In genomic region chr15:64089553-64090280, GRCh38 we compare ENCODE assay signal across 11 cellular contexts. TPM values are rescaled to one million over a fixed set of nuclear protein-coding genes. Genes with fewer than 3 reads are reported as not detected.
DNase-seq lines count a peak whose midpoint lies in the region; ATAC-seq and TF ChIP-seq lines count a peak whose summit lies in the region.
"Had no signal": no experiment of that assay in that cellular context is flagged by ENCODE, and none has a peak within 500 bp of the region (broad histone marks: within the 10 kb centered on the region; RNA-seq: fewer than 3 reads in every experiment).

No MANE protein-coding gene starts in this region.

- H3K9me3 Mint-ChIP-seq in activated B cell treated with CpG ODN at 0.5 μM for 24 hours, result no peaks in the 10 kb centered on the region
- no peaks in the 10 kb centered on the region for H3K9me3 Mint-ChIP-seq in nephron

- DNase-seq in activated B cell treated with CpG ODN at 0.5 μM for 24 hours, result no peak
- no peak for DNase-seq in stimulated activated CD4-positive, alpha-beta T cell treated with anti-CD3 and anti-CD28 coated beads, Interleukin-1b, Interleukin-23, amount 100 ng/mL, for 48 hours
- DNase-seq in HEK293T (ENCODE audit: extremely low spot score), result no peak
- DNase-seq: activated effector memory CD4-positive, alpha-beta T cell treated with anti-CD3 and anti-CD28 coated beads, Interleukin-2, amount 50 U/mL, for 16 hours; central memory CD4-positive, alpha-beta T cell; stimulated activated CD4-positive, alpha-beta T cell treated with anti-CD3 and anti-CD28 coated beads, Interleukin-4, amount 100 ng/mL, for 1 hour had no signal

- TF ChIP-seq CTCF in activated B cell treated with CpG ODN at 0.5 μM for 24 hours (IDR thresholded peaks at IDR 0.05), result no peak
- no peak for TF ChIP-seq CTCF in nephron (IDR thresholded peaks at IDR 0.05; ENCODE audit: unreplicated experiment in 3 of 3)

- ATAC-seq in HG03432 (IDR thresholded peaks at IDR 0.05; ENCODE audit: unreplicated experiment) (peak; percentile 28), activated B cell treated with CpG ODN at 0.5 μM for 24 hours (ENCODE audit: low read depth) (peak; percentile 49), HG02870 (IDR thresholded peaks at IDR 0.05; ENCODE audit: unreplicated experiment) (no peak), HG03039 (IDR thresholded peaks at IDR 0.05; ENCODE audit: unreplicated experiment) (no peak)

- H3K4me1 Mint-ChIP-seq in activated B cell treated with CpG ODN at 0.5 μM for 24 hours (peaks cover 69% of the 10 kb centered on the region), nephron (peaks cover 36% of the 10 kb centered on the region)

- POLR2A ChIA-PET in activated B cell treated with CpG ODN at 0.5 μM for 24 hours (lab: Charles Lee), result interaction anchor here (0.6 to 3.0 kb wide), 19 partner anchors 10 to 1215 kb away, joined by 3 to 21 read pairs (median 5); partner anchors contain the start of genes PPIB and RNU5B-1
- POLR2A ChIA-PET in HEK293T (lab: Yijun Ruan, JAX), result no interaction called here

- peaks cover 30% of the 10 kb centered on the region for H3K36me3 Mint-ChIP-seq in activated B cell treated with CpG ODN at 0.5 μM for 24 hours (ENCODE audit: low read depth)
- H3K36me3 Mint-ChIP-seq in nephron (ENCODE audit: low read depth), result peaks cover 33% of the 10 kb centered on the region

- H3K4me3 Mint-ChIP-seq in activated B cell treated with CpG ODN at 0.5 μM for 24 hours (peak overlapping the region; percentile 73), nephron (peak overlapping the region in 2 of 3 experiments; percentile 26 to 55)

- H3K27ac Mint-ChIP-seq in activated B cell treated with CpG ODN at 0.5 μM for 24 hours (peak overlapping the region; percentile 96), nephron (no peak overlapping the region)

- intact Hi-C loops in activated B cell treated with CpG ODN at 0.5 μM for 24 hours (cut with micrococcal nuclease), result loop anchor here (1.0 to 10.0 kb wide), 9 partner anchors 20 to 1705 kb away; partner anchors contain the start of genes APH1B, DENND4A, LACTB and PCLAF

- peak overlapping the region; percentile 50; the same call in 1 of the 2 replicates for H3K4me3 ChIP-seq in GM08714 (ENCODE audit: low read length)

- H3K27me3 Mint-ChIP-seq in activated B cell treated with CpG ODN at 0.5 μM for 24 hours (no peaks in the 10 kb centered on the region), nephron (ENCODE audit: low read depth) (no peaks in the 10 kb centered on the region)

- CTCF ChIA-PET in activated B cell treated with CpG ODN at 0.5 μM for 24 hours (lab: Charles Lee), result interaction anchor here (0.6 to 3.6 kb wide), 10 partner anchors 9 to 481 kb away, joined by 3 to 18 read pairs (median 3); partner anchors contain the start of gene DAPK2
- CTCF ChIA-PET in HEK293T (lab: Yijun Ruan, JAX), result no interaction called here

TF ChIP-seq in HEK293T, 16 proteins besides CTCF, POLR2A, EP300 and RAD21:
- TF ChIP-seq SUZ12 (IDR thresholded peaks at IDR 0.05) (no peak), ELF4 (IDR thresholded peaks at IDR 0.05) (no peak), BHLHE40 (IDR thresholded peaks at IDR 0.05; ENCODE audit: borderline replicate concordance) (no peak), FOXM1 (IDR thresholded peaks at IDR 0.05; ENCODE audit: borderline replicate concordance) (no peak), SP1 (IDR thresholded peaks at IDR 0.05) (no peak), ARNT (IDR thresholded peaks at IDR 0.05) (no peak), LEF1 (IDR thresholded peaks at IDR 0.05; ENCODE audit: borderline replicate concordance) (no peak), CTBP1 (IDR thresholded peaks at IDR 0.05; ENCODE audit: borderline replicate concordance) (no peak), FOXA1 (IDR thresholded peaks at IDR 0.05) (no peak), ZNF384 (IDR thresholded peaks at IDR 0.05) (no peak), L3MBTL2 (conservative IDR thresholded peaks at IDR 0.05) (no peak), HDGF (IDR thresholded peaks at IDR 0.05; ENCODE audit: borderline replicate concordance) (no peak), FOXK2 (IDR thresholded peaks at IDR 0.05) (no peak), TARDBP (IDR thresholded peaks at IDR 0.05) (no peak), NFRKB (IDR thresholded peaks at IDR 0.05) (no peak)
- TF ChIP-seq, protein P1, sequence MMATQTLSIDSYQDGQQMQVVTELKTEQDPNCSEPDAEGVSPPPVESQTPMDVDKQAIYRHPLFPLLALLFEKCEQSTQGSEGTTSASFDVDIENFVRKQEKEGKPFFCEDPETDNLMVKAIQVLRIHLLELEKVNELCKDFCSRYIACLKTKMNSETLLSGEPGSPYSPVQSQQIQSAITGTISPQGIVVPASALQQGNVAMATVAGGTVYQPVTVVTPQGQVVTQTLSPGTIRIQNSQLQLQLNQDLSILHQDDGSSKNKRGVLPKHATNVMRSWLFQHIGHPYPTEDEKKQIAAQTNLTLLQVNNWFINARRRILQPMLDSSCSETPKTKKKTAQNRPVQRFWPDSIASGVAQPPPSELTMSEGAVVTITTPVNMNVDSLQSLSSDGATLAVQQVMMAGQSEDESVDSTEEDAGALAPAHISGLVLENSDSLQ (IDR thresholded peaks at IDR 0.05), result no peak

RNA-seq across cellular contexts. Expression of gene CIAO2A, which starts 3.9 kb away (rescaled TPM):
- total RNA-seq in activated B cell treated with CpG ODN at 0.5 μM for 24 hours, result 58.4 and 63.2 TPM in 2 replicates

RNA-seq across cellular contexts. Expression of gene SNX1, which starts 6.1 kb away (rescaled TPM):
- total RNA-seq in activated B cell treated with CpG ODN at 0.5 μM for 24 hours, result 137 and 138 TPM in 2 replicates

RNA-seq across cellular contexts. Expression of gene DAPK2, which starts 43.4 kb away (rescaled TPM):
- total RNA-seq in activated B cell treated with CpG ODN at 0.5 μM for 24 hours, result 4.2 and 4.3 TPM in 2 replicates

Comparison
In these comparisons a context has a peak if more than half of its experiments do, and no peak if none do; other contexts are left out.
1. ATAC-seq: peak in HG03432 (single experiment) and activated B cell treated with CpG ODN at 0.5 μM for 24 hours (single experiment); none in HG02870 (single experiment) and HG03039 (single experiment).